Comparison of ENCODE assay signal across 11 cellular contexts in the genomic region with DNA sequence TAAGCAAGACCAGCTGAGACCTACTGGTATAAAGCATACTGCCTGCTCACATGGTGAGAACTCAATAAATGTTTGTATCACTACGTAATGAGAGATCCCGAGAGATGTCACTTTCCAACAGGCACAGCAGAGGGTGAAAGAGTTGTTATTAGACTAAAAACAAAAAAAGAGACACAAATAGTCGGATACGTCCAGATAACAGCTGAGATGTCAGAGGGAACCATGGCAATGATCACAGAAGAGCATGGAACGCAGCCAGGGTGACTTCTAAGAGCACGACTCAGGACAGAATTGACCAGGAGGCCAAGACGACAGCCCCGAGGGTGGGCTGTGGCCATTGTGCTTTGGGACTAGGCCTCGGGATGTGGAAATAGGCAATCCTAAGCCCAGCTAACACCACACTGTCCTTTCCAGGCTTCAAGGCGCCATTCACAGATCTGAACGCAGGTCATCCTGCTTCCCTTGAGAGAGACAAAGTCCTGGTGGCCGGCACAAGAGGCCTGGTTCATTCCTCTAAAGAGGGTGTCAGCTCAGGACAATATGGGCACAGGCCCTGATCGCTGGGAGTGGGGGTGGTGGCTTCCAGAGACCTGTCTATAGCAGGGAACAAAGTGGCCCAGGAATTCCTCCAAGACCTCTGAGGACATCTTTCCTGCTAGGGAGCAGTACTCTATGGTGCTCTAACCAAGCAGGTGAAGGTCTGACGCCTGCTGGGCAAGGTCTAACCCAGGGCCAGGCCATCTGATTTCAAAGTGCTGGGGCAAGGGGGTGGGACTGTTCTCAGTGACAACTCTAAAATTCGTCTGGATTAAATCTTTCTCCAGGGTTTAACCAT. TPM values are rescaled to one million over a fixed set of nuclear protein-coding genes. Genes with fewer than 3 reads are reported as not detected.
DNase-seq lines count a peak whose midpoint lies in the region; ATAC-seq, FAIRE-seq and TF ChIP-seq lines count a peak whose summit lies in the region.
"Had no signal": no experiment of that assay in that cellular context is flagged by ENCODE, and none has a peak within 500 bp of the region (broad histone marks: within the 10 kb centered on the region; RNA-seq: fewer than 3 reads in every experiment).

No MANE protein-coding gene starts in this region.

- TF ChIP-seq RAD21 in liver (IDR thresholded peaks at IDR 0.05): no peak

- no peak overlapping the region for H3K4me2 ChIP-seq in mammary epithelial cell (ENCODE audit: insufficient read depth, low read depth, low read length)

- BruUV-seq in MCF 10A (replicated peaks; lab: Mats Ljungman, UMichigan) (no TSS peak), mammary epithelial cell (replicated peaks; lab: Mats Ljungman, UMichigan) (no TSS peak)

- H3K27me3 Mint-ChIP-seq in MCF 10A (ENCODE audit: insufficient read depth, unreplicated experiment): no peaks in the 10 kb centered on the region
- H3K27me3 Mint-ChIP-seq in type B pancreatic cell: no peaks in the 10 kb centered on the region

- dilution Hi-C loops in mammary epithelial cell (cut with HindIII; ENCODE audit: low sequenced_read_pairs): no loop called here

- H4K20me1 ChIP-seq in mammary epithelial cell (ENCODE audit: insufficient read depth, low read length): peaks cover 4% of the 10 kb centered on the region

- WGBS in mammary epithelial cell (ENCODE audit: low coverage, missing lambda C conversion rate): 92% methylated on average over 14 of the region's 15 CpGs
- 42% methylated on average over 15 of the region's 15 CpGs for WGBS in liver

- H3K27ac Mint-ChIP-seq in MCF 10A (ENCODE audit: low read depth, unreplicated experiment) (peak overlapping the region; percentile 61), type B pancreatic cell (no peak overlapping the region)

- no peaks in the 10 kb centered on the region for H3K9me3 Mint-ChIP-seq in MCF 10A (ENCODE audit: unreplicated experiment)
- no peaks in the 10 kb centered on the region for H3K9me3 Mint-ChIP-seq in type B pancreatic cell

- POLR2A ChIA-PET in MCF 10A (lab: Yijun Ruan, JAX): interaction anchor here (2.0 kb wide), 1 partner anchor 22 kb away, joined by 4 read pairs; no protein-coding TSS in a partner anchor

- CTCF ChIA-PET in MCF 10A (lab: Yijun Ruan, JAX) (interaction anchor here (0.8 to 2.1 kb wide), 4 partner anchors 22 to 127 kb away, joined by 3 to 7 read pairs (median 3); no protein-coding TSS in a partner anchor), mammary epithelial cell (lab: Charles Lee; ENCODE audit: low non-redundant PET) (interaction anchor here (0.7 kb wide), 1 partner anchor 126 kb away, joined by 8 read pairs; no protein-coding TSS in a partner anchor)

- H3K4me1 ChIP-seq in mammary epithelial cell (ENCODE audit: insufficient read depth, low read length): peaks cover 13% of the 10 kb centered on the region
- peaks cover 5 to 58% (median 41%) of the 10 kb centered on the region in 4 donors for H3K4me1 ChIP-seq in liver (ENCODE audit: control insufficient read depth in 4 of 4, insufficient read depth in 4 of 4, low read length in 3 of 4)

- peaks cover 81% of the 10 kb centered on the region for H3K79me2 ChIP-seq in mammary epithelial cell (ENCODE audit: insufficient read depth, low read length)

- no peak for ATAC-seq in GM18907 (IDR thresholded peaks at IDR 0.05; ENCODE audit: unreplicated experiment)
- ATAC-seq: left lung, Panc1 had no signal

- H3K4me3 Mint-ChIP-seq in MCF 10A (ENCODE audit: unreplicated experiment): no peak overlapping the region
- peak overlapping the region; percentile 41 for H3K4me3 Mint-ChIP-seq in type B pancreatic cell

- no peak for TF ChIP-seq POLR2A in H54 (IDR thresholded peaks at IDR 0.05; ENCODE audit: low read depth, low read length)

- peaks cover 14% of the 10 kb centered on the region for H3K36me3 ChIP-seq in mammary epithelial cell (ENCODE audit: insufficient read depth, low read length)
- H3K36me3 ChIP-seq in liver (ENCODE audit: control insufficient read depth in 4 of 4, insufficient read depth in 3 of 4, low read depth in 1 of 4, low read length in 3 of 4): peaks cover 0 to 5% (median 3%) of the 10 kb centered on the region in 4 donors

- H3K27ac ChIP-seq in mammary epithelial cell (ENCODE audit: insufficient read depth, low read depth, low read length) (no peak overlapping the region), liver (ENCODE audit: low read depth in 1 of 2, low read length in 2 of 2) (peak overlapping the region; percentile 53 to 61)

- no peaks in the 10 kb centered on the region for H3K27me3 ChIP-seq in mammary epithelial cell (ENCODE audit: insufficient read depth, low read length)
- H3K27me3 ChIP-seq in liver (ENCODE audit: control insufficient read depth in 4 of 4, insufficient read depth in 4 of 4, low read length in 3 of 4): no peaks in the 10 kb centered on the region
- H3K27me3 ChIP-seq: left lung had no signal

- no peak overlapping the region for H2AFZ ChIP-seq in mammary epithelial cell (ENCODE audit: low read depth, low read length)

- H3K36me3 Mint-ChIP-seq in MCF 10A (ENCODE audit: insufficient read depth, unreplicated experiment) (peaks cover 34% of the 10 kb centered on the region), type B pancreatic cell (peaks cover 3% of the 10 kb centered on the region)

- no peaks in the 10 kb centered on the region for H3K9me3 ChIP-seq in mammary epithelial cell (replicated peaks; ENCODE audit: insufficient read depth, low read length)
- H3K9me3 ChIP-seq in liver (ENCODE audit: control insufficient read depth in 4 of 4, low read length in 3 of 4): no peaks in the 10 kb centered on the region
- H3K9me3 ChIP-seq: left lung had no signal

- in situ Hi-C loops in mammary epithelial cell (cut with MboI; ENCODE audit: low sequenced_read_pairs in 2 of 2): no loop called here

- no peak overlapping the region for H3K9ac ChIP-seq in mammary epithelial cell (ENCODE audit: insufficient read depth, low read length)
- no peak overlapping the region for H3K9ac ChIP-seq in liver (ENCODE audit: low read depth in 1 of 2, low read length in 2 of 2)

- FAIRE-seq in H54 (lab: Jason Lieb, UNC): no peak
- FAIRE-seq: TTC549 had no signal

- H3K4me1 Mint-ChIP-seq in MCF 10A (ENCODE audit: insufficient read depth, unreplicated experiment) (peaks cover 40% of the 10 kb centered on the region), type B pancreatic cell (ENCODE audit: unreplicated experiment) (peaks cover 29% of the 10 kb centered on the region)

- TF ChIP-seq CTCF in MCF 10A (IDR thresholded peaks at IDR 0.05; ENCODE audit: unreplicated experiment): no peak
- no peak for TF ChIP-seq CTCF in mammary epithelial cell (conservative IDR thresholded peaks at IDR 0.05 in 1 of 2, IDR thresholded peaks at IDR 0.05 in 1 of 2; ENCODE audit: extremely low read depth in 1 of 2, insufficient read depth in 1 of 2, low read depth in 1 of 2, low read length in 2 of 2)
- no peak for TF ChIP-seq CTCF in liver (IDR thresholded peaks at IDR 0.05; ENCODE audit: low read depth, low read length, missing input control)
- TF ChIP-seq CTCF in type B pancreatic cell (conservative IDR thresholded peaks at IDR 0.05): no peak

- intact Hi-C loops in MCF 10A (cut with micrococcal nuclease) (no loop called here), mammary epithelial cell (cut with micrococcal nuclease) (no loop called here)

- no peak for DNase-seq in MCF 10A (ENCODE audit: unreplicated experiment)
- DNase-seq in mammary epithelial cell: no peak
- no peak for DNase-seq in type B pancreatic cell (ENCODE audit: extremely low spot score, unreplicated experiment)
- no peak for DNase-seq in H54 (ENCODE audit: insufficient read length, low spot score)
- DNase-seq: activated T-cell treated with anti-CD3 and anti-CD28 coated beads, Interleukin-2, amount 50 U/mL, for 1 hour; caudate nucleus had no signal

- no peak overlapping the region for H3K4me3 ChIP-seq in mammary epithelial cell (replicated peaks in 1 of 3; ENCODE audit: insufficient read depth in 1 of 3, low read depth in 2 of 3, low read length in 3 of 3)
- no peak overlapping the region for H3K4me3 ChIP-seq in liver (ENCODE audit: low read depth in 1 of 3, low read length in 3 of 3)
- H3K4me3 ChIP-seq: left lung had no signal

TF ChIP-seq in liver, 16 proteins besides CTCF, POLR2A, EP300 and RAD21:
- TF ChIP-seq HNF4A (conservative IDR thresholded peaks at IDR 0.05): peak; percentile 36 to 50
- TF ChIP-seq HNF4G (IDR thresholded peaks at IDR 0.05): no peak
- TF ChIP-seq GABPA (IDR thresholded peaks at IDR 0.05 in 1 of 2, conservative IDR thresholded peaks at IDR 0.05 in 1 of 2): no peak

RNA-seq across cellular contexts. Expression of gene SH3GL1, which starts 3.2 kb away (rescaled TPM):
- 94.4 and 106 TPM in 2 replicates for total RNA-seq in MCF 10A (2022)
- total RNA-seq in mammary epithelial cell: 100 to 1,000 TPM in 1 of 2 donors, 10 to 100 TPM in 1; 80.5 to 149 TPM
- polyA plus RNA-seq in mammary epithelial cell: 84.9 TPM
- polyA minus RNA-seq in mammary epithelial cell: 55.7 TPM
- 10 to 100 TPM; 16.7 to 19.7 TPM for total RNA-seq in liver
- polyA plus RNA-seq in liver: 10 to 100 TPM; 16.5 to 27.8 TPM
- total RNA-seq in type B pancreatic cell (ENCODE audit: low replicate concordance): 74.4 and 87.2 TPM in 2 replicates

RNA-seq across cellular contexts. Expression of gene CHAF1A, which starts 5.3 kb away (rescaled TPM):
- 15.3 and 16.7 TPM in 2 replicates for total RNA-seq in MCF 10A (2022)
- 10 to 100 TPM in 1 of 2 donors, 1 to 10 TPM in 1; 4.0 to 30.0 TPM for total RNA-seq in mammary epithelial cell
- polyA plus RNA-seq in mammary epithelial cell: 24.4 TPM
- 16.8 TPM for polyA minus RNA-seq in mammary epithelial cell
- 10 to 100 TPM in 1 of 2 donors, 1 to 10 TPM in 1; 2.9 to 20.8 TPM for total RNA-seq in liver
- polyA plus RNA-seq in liver: 1 to 10 TPM; 1.0 to 2.1 TPM
- 25.7 and 46.3 TPM in 2 replicates for total RNA-seq in type B pancreatic cell (ENCODE audit: low replicate concordance)

RNA-seq across cellular contexts. Expression of gene MPND, which starts 53.8 kb away (rescaled TPM):
- 2.4 and 7.2 TPM in 2 replicates for total RNA-seq in MCF 10A (2022)
- 10 to 100 TPM in 1 of 2 donors, 1 to 10 TPM in 1; 4.3 to 12.5 TPM for total RNA-seq in mammary epithelial cell
- polyA plus RNA-seq in mammary epithelial cell: 5.5 TPM
- 2.0 TPM for polyA minus RNA-seq in mammary epithelial cell
- total RNA-seq in liver: 1 to 10 TPM; 4.7 to 9.9 TPM
- polyA plus RNA-seq in liver: 1 to 10 TPM; 9.0 to 9.4 TPM
- total RNA-seq in type B pancreatic cell (ENCODE audit: low replicate concordance): 43.5 and 43.6 TPM in 2 replicates

RNA-seq across cellular contexts. Expression of gene STAP2, which starts 58.5 kb away (rescaled TPM):
- total RNA-seq in MCF 10A (2022): 14.8 and 20.3 TPM in 2 replicates
- 10 to 100 TPM; 26.7 to 52.8 TPM for total RNA-seq in mammary epithelial cell
- 55.0 TPM for polyA plus RNA-seq in mammary epithelial cell
- polyA minus RNA-seq in mammary epithelial cell: 40.1 TPM
- 10 to 100 TPM in 1 of 2 donors, 1 to 10 TPM in 1; 8.6 to 26.4 TPM for total RNA-seq in liver
- 10 to 100 TPM; 23.6 to 24.5 TPM for polyA plus RNA-seq in liver
- total RNA-seq in type B pancreatic cell (ENCODE audit: low replicate concordance): 42.5 and 96.9 TPM in 2 replicates
